ENCODE assay signal across 8 cellular contexts in the genomic region with DNA sequence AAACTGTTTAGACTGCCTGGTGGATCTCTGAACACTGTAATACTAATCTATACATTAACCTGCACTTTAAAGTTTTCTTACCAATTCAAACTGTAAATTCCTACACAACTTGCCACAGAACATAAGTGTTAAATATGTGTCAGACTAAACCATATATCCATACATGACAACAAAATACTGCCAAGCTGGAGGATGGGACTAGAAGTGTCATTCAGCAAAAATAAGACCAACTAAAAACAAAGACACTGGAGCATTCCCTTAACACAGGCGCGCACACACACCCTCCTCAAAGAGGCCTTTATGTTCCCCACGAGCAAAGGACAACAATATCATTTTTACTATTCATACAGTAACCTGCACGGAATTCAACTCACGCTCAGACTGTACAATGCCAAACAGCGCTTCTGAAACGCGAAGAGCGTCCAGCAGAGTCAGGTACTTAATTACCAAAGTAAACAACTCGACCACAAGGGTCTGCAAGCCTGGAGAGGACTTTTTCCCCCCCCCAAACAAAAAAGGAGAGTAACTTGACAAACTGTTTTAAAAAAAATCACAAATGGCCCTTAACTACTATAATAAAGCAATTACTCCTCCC. TPM values are rescaled to one million over a fixed set of nuclear protein-coding genes. Genes with fewer than 3 reads are reported as not detected.
DNase-seq lines count a peak whose midpoint lies in the region; ATAC-seq and TF ChIP-seq lines count a peak whose summit lies in the region.

No MANE protein-coding gene starts in this region.

- ATAC-seq in activated naive CD8-positive, alpha-beta T cell treated with anti-CD3 and anti-CD28 coated beads, Interleukin-2, amount 10 ng/mL, durations not matched to agents 7 days and 5 days (ENCODE audit: low read depth), result no peak
- ATAC-seq in GM21423 (IDR thresholded peaks at IDR 0.05; ENCODE audit: unreplicated experiment) (no peak), GM21528 (IDR thresholded peaks at IDR 0.05; ENCODE audit: low FRiP score, unreplicated experiment) (no peak), GM21825 (IDR thresholded peaks at IDR 0.05; ENCODE audit: unreplicated experiment) (no peak)

- 4 to 6% methylated on average over 10 of the region's 10 CpGs for WGBS in thyroid gland, 2 donors

- H3K27me3 Mint-ChIP-seq in activated naive CD8-positive, alpha-beta T cell treated with anti-CD3 and anti-CD28 coated beads, Interleukin-2, amount 10 ng/mL, durations not matched to agents 7 days and 5 days, result no peaks in the 10 kb centered on the region

- peak overlapping the region; percentile 91 for H3K27ac Mint-ChIP-seq in activated naive CD8-positive, alpha-beta T cell treated with anti-CD3 and anti-CD28 coated beads, Interleukin-2, amount 10 ng/mL, durations not matched to agents 7 days and 5 days

- H3K27me3 ChIP-seq in HUES6 (ENCODE audit: control insufficient read depth, insufficient read depth, low read length) (no peaks in the 10 kb centered on the region), thyroid gland (no peaks in the 10 kb centered on the region)

- peak overlapping the region; percentile 43 for H3K9ac ChIP-seq in HUES6 (ENCODE audit: low read length)

- peak overlapping the region; percentile 87 for H3K4me3 ChIP-seq in HUES6 (ENCODE audit: low read depth, low read length)
- peak overlapping the region in 2 of 3 donors; percentile 52 to 91 for H3K4me3 ChIP-seq in thyroid gland (replicated peaks in 1 of 3)

- no peaks in the 10 kb centered on the region for H3K36me3 ChIP-seq in HUES6 (ENCODE audit: control insufficient read depth, insufficient read depth, low read length)
- H3K36me3 ChIP-seq in thyroid gland, result no peaks in the 10 kb centered on the region

- TF ChIP-seq POLR2A in thyroid gland (IDR thresholded peaks at IDR 0.05), result no peak

- H3K4me1 ChIP-seq in HUES6 (ENCODE audit: control insufficient read depth, insufficient read depth, low read length), result peaks cover 28% of the 10 kb centered on the region
- peaks cover 15 to 18% of the 10 kb centered on the region in 2 donors for H3K4me1 ChIP-seq in thyroid gland

- H3K9me3 Mint-ChIP-seq in activated naive CD8-positive, alpha-beta T cell treated with anti-CD3 and anti-CD28 coated beads, Interleukin-2, amount 10 ng/mL, durations not matched to agents 7 days and 5 days, result no peaks in the 10 kb centered on the region

- peak overlapping the region; percentile 97 for H3K4me3 Mint-ChIP-seq in activated naive CD8-positive, alpha-beta T cell treated with anti-CD3 and anti-CD28 coated beads, Interleukin-2, amount 10 ng/mL, durations not matched to agents 7 days and 5 days

- peaks cover 36% of the 10 kb centered on the region for H3K4me1 Mint-ChIP-seq in activated naive CD8-positive, alpha-beta T cell treated with anti-CD3 and anti-CD28 coated beads, Interleukin-2, amount 10 ng/mL, durations not matched to agents 7 days and 5 days

- H3K27ac ChIP-seq in C4-2B (peak overlapping the region; percentile 89), HUES6 (ENCODE audit: low read depth, low read length) (0 out of 2 replicates have a peak overlapping the region, but pooled peaks have one; percentile 66), thyroid gland (peak overlapping the region in 1 of 3 donors; percentile 89)

- peaks cover 3% of the 10 kb centered on the region for H3K36me3 Mint-ChIP-seq in activated naive CD8-positive, alpha-beta T cell treated with anti-CD3 and anti-CD28 coated beads, Interleukin-2, amount 10 ng/mL, durations not matched to agents 7 days and 5 days

- TF ChIP-seq CTCF in C4-2B (conservative IDR thresholded peaks at IDR 0.05), result no peak
- no peak for TF ChIP-seq CTCF in thyroid gland (IDR thresholded peaks at IDR 0.05)

- POLR2A ChIA-PET in activated naive CD8-positive, alpha-beta T cell treated with anti-CD3 and anti-CD28 coated beads, Interleukin-2, amount 10 ng/mL, durations not matched to agents 7 days and 5 days (lab: Charles Lee), result interaction anchor here (0.9 to 2.3 kb wide), 5 partner anchors 9 to 120 kb away, joined by 3 to 7 read pairs (median 5); a partner anchor contains a TSS

- intact Hi-C loops in thyroid gland (cut with DNase I), result no loop called here

- no peak for DNase-seq in activated naive CD8-positive, alpha-beta T cell treated with anti-CD3 and anti-CD28 coated beads, Interleukin-2, amount 10 ng/mL, durations not matched to agents 7 days and 5 days
- DNase-seq in left kidney (ENCODE audit: low read depth, low spot score), result peak; percentile 40
- no peak for DNase-seq in thyroid gland

- no peaks in the 10 kb centered on the region for H3K9me3 ChIP-seq in HUES6 (ENCODE audit: control insufficient read depth, insufficient read depth, low read depth, low read length)
- H3K9me3 ChIP-seq in thyroid gland, result no peaks in the 10 kb centered on the region

RNA-seq across cellular contexts. Expression of a gene that starts 1.1 kb away (rescaled TPM):
- 10 to 100 TPM; 68.2 to 69.7 TPM for total RNA-seq in activated naive CD8-positive, alpha-beta T cell treated with anti-CD3 and anti-CD28 coated beads, Interleukin-2, amount 10 ng/mL, durations not matched to agents 7 days and 5 days
- 10 to 100 TPM; 33.6 to 52.8 (median 35.0) TPM for total RNA-seq in thyroid gland
